18 cellular contexts compared by ENCODE assay signal in the genomic region with DNA sequence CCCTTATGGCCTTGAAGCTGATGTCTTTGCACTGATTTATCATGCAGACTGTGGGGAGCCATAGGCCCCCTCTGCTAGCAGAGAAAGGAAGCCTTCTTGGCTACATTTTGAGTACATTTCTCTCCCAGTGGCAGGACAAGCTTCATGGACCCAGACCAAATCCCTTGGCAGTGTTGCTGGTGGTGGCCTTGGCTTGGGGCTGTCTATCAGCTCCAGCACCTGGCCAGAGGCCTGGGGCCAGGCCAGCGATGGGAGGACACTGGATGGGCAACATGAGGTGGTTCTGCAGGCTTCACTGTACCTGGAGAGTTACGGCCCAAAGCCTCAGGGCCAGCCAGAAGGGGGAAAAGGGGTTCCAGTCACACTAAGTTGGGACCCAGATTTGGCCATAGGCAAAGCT.
"Had no signal": no experiment of that assay in that cellular context is flagged by ENCODE, and none has a peak within 500 bp of the region (broad histone marks: within the 10 kb centered on the region; RNA-seq: fewer than 3 reads in every experiment).

No MANE protein-coding gene starts in this region.

- H3K36me3 ChIP-seq: brain microvascular endothelial cell, SJSA1 had no signal

- H3K4me3 Mint-ChIP-seq: activated naive CD8-positive, alpha-beta T cell; naive thymus-derived CD8-positive, alpha-beta T cell; stimulated activated memory B cell treated with anti-CD40 and anti-IgM and Interleukin-4, amounts not matched to agents 10 μg/mL and 1 μg/mL and 100 μg/mL, for 72 hours; type B pancreatic cell had no signal

- H3K4me1 Mint-ChIP-seq: naive thymus-derived CD8-positive, alpha-beta T cell; stimulated activated memory B cell treated with anti-CD40 and anti-IgM and Interleukin-4, amounts not matched to agents 10 μg/mL and 1 μg/mL and 100 μg/mL, for 72 hours had no signal

- H3K36me3 Mint-ChIP-seq: type B pancreatic cell had no signal

- ATAC-seq: activated CD4-positive, CD25-positive, alpha-beta regulatory T cell treated with anti-CD3 and anti-CD28 coated beads, Interleukin-2, amount 50 U/mL, for 24 hours; naive thymus-derived CD8-positive, alpha-beta T cell; stimulated activated memory B cell treated with anti-CD40 and anti-IgM and Interleukin-4, amounts not matched to agents 10 μg/mL and 1 μg/mL and 100 μg/mL, for 72 hours had no signal

- H3K9me3 Mint-ChIP-seq: stimulated activated memory B cell treated with anti-CD40 and anti-IgM and Interleukin-4, amounts not matched to agents 10 μg/mL and 1 μg/mL and 100 μg/mL, for 72 hours; type B pancreatic cell had no signal

- DNase-seq: activated CD4-positive, alpha-beta T cell treated with anti-CD3 and anti-CD28 coated beads, Interleukin-2, amount 50 U/mL, for 1 hour; activated CD8-positive, alpha-beta memory T cell treated with anti-CD3 and anti-CD28 coated beads for 24 hours; activated gamma-delta T cell treated with Interleukin-2 at 50 U/mL for 16 hours; amygdala; brain microvascular endothelial cell; cortex of kidney; effector CD8-positive, alpha-beta T cell; foreskin melanocyte; heart left ventricle; mammary epithelial cell; naive thymus-derived CD8-positive, alpha-beta T cell; occipital lobe; SW 1271 had no signal

- H3K27ac ChIP-seq: brain microvascular endothelial cell, SJSA1 had no signal

- H3K4me1 ChIP-seq: SJSA1 had no signal

- H3K4me3 ChIP-seq: heart left ventricle, SJSA1 had no signal

- H3K27me3 ChIP-seq: brain microvascular endothelial cell, heart left ventricle, SJSA1 had no signal

- H3K27me3 Mint-ChIP-seq: activated naive CD8-positive, alpha-beta T cell; naive thymus-derived CD8-positive, alpha-beta T cell; stimulated activated memory B cell treated with anti-CD40 and anti-IgM and Interleukin-4, amounts not matched to agents 10 μg/mL and 1 μg/mL and 100 μg/mL, for 72 hours; type B pancreatic cell had no signal

- H3K9me3 ChIP-seq: heart left ventricle, SJSA1 had no signal

- H3K27ac Mint-ChIP-seq: activated naive CD8-positive, alpha-beta T cell; naive thymus-derived CD8-positive, alpha-beta T cell; stimulated activated memory B cell treated with anti-CD40 and anti-IgM and Interleukin-4, amounts not matched to agents 10 μg/mL and 1 μg/mL and 100 μg/mL, for 72 hours; type B pancreatic cell had no signal
